In genomic region chr2:30985493-30986292, GRCh38 we compare ENCODE assay signal across 1 cellular context.
TF ChIP-seq lines count a peak whose summit lies in the region.

No MANE protein-coding gene starts in this region.

TF ChIP-seq in SK-N-SH, 30 proteins besides CTCF, POLR2A, EP300 and RAD21 (continued from another document):
- TF ChIP-seq, protein P1, sequence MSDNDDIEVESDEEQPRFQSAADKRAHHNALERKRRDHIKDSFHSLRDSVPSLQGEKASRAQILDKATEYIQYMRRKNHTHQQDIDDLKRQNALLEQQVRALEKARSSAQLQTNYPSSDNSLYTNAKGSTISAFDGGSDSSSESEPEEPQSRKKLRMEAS (IDR thresholded peaks at IDR 0.05; ENCODE audit: low read depth): no peak
- TF ChIP-seq, protein P2, sequence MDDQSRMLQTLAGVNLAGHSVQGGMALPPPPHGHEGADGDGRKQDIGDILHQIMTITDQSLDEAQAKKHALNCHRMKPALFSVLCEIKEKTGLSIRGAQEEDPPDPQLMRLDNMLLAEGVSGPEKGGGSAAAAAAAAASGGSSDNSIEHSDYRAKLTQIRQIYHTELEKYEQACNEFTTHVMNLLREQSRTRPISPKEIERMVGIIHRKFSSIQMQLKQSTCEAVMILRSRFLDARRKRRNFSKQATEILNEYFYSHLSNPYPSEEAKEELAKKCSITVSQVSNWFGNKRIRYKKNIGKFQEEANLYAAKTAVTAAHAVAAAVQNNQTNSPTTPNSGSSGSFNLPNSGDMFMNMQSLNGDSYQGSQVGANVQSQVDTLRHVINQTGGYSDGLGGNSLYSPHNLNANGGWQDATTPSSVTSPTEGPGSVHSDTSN (IDR thresholded peaks at IDR 0.05): no peak
- TF ChIP-seq GATA2 (CRISPR knock-in tag; IDR thresholded peaks at IDR 0.05): peak; percentile 69
- TF ChIP-seq SIN3A (IDR thresholded peaks at IDR 0.05; ENCODE audit: borderline replicate concordance, low read depth, low read length): no peak
- TF ChIP-seq RFX5 (IDR thresholded peaks at IDR 0.05; ENCODE audit: low read length): no peak
- no peak for TF ChIP-seq TEAD4 (IDR thresholded peaks at IDR 0.05; ENCODE audit: borderline replicate concordance, insufficient read depth)
- no peak for TF ChIP-seq FOSL2 (IDR thresholded peaks at IDR 0.05; ENCODE audit: borderline replicate concordance, low read depth)
- TF ChIP-seq, protein P3, sequence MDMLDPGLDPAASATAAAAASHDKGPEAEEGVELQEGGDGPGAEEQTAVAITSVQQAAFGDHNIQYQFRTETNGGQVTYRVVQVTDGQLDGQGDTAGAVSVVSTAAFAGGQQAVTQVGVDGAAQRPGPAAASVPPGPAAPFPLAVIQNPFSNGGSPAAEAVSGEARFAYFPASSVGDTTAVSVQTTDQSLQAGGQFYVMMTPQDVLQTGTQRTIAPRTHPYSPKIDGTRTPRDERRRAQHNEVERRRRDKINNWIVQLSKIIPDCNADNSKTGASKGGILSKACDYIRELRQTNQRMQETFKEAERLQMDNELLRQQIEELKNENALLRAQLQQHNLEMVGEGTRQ (IDR thresholded peaks at IDR 0.05; ENCODE audit: borderline replicate concordance, low read depth, low read length): no peak
- TF ChIP-seq NFIC (IDR thresholded peaks at IDR 0.05; ENCODE audit: borderline replicate concordance): no peak
- TF ChIP-seq USF1 (IDR thresholded peaks at IDR 0.05; ENCODE audit: borderline replicate concordance, low read depth): no peak
- no peak for TF ChIP-seq RXRA (IDR thresholded peaks at IDR 0.05; ENCODE audit: borderline replicate concordance, low read depth)
- no peak for TF ChIP-seq FOXM1 (IDR thresholded peaks at IDR 0.05; ENCODE audit: low read depth)
- no peak for TF ChIP-seq ELF1 (IDR thresholded peaks at IDR 0.05)
- TF ChIP-seq IRF3 (IDR thresholded peaks at IDR 0.05; ENCODE audit: low read depth, low read length): no peak
- TF ChIP-seq, protein P4, sequence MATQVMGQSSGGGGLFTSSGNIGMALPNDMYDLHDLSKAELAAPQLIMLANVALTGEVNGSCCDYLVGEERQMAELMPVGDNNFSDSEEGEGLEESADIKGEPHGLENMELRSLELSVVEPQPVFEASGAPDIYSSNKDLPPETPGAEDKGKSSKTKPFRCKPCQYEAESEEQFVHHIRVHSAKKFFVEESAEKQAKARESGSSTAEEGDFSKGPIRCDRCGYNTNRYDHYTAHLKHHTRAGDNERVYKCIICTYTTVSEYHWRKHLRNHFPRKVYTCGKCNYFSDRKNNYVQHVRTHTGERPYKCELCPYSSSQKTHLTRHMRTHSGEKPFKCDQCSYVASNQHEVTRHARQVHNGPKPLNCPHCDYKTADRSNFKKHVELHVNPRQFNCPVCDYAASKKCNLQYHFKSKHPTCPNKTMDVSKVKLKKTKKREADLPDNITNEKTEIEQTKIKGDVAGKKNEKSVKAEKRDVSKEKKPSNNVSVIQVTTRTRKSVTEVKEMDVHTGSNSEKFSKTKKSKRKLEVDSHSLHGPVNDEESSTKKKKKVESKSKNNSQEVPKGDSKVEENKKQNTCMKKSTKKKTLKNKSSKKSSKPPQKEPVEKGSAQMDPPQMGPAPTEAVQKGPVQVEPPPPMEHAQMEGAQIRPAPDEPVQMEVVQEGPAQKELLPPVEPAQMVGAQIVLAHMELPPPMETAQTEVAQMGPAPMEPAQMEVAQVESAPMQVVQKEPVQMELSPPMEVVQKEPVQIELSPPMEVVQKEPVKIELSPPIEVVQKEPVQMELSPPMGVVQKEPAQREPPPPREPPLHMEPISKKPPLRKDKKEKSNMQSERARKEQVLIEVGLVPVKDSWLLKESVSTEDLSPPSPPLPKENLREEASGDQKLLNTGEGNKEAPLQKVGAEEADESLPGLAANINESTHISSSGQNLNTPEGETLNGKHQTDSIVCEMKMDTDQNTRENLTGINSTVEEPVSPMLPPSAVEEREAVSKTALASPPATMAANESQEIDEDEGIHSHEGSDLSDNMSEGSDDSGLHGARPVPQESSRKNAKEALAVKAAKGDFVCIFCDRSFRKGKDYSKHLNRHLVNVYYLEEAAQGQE (IDR thresholded peaks at IDR 0.05; ENCODE audit: low read depth, low read length): no peak
- no peak for TF ChIP-seq TAF1 (IDR thresholded peaks at IDR 0.05; ENCODE audit: borderline replicate concordance, low read depth, low read length)
- no peak for TF ChIP-seq POLR2AphosphoS5 (IDR thresholded peaks at IDR 0.05; ENCODE audit: low read depth, low read length)
